10 cellular contexts compared by ENCODE assay signal in the genomic region with DNA sequence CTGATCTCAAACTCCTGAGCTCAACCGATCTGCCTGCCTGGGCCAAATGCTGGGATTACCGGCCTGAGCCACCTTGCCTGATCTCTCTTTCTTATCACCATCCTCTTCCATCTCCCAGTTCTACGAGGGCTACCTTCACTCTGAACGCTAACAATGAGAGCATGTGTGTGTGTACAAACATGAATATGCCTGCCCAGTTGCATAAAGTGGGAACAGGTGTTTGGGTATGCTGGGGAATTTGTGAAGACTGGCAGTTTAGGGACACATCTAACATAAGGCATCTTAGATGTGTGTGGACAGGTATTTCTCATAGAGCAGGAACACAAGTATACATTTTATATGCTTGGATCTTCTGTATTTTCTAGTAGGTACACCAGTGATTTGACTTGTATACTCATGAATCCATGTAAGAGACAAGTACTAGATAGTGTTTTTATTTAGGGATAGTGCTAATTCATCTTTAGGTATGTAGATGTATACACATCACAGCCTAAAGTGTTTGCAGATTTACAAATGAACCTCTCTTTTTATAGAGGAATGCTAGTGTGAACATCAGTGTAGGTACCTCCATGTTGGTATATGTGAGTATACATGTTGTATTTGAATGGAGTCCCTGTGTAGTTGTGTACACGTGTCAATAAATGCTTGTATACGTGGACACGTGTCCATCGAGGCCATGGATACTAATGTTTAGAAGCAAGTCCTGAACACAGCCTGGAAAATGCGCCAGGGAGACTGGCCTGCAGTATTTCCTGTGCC. TPM values are rescaled to one million over a fixed set of nuclear protein-coding genes. Genes with fewer than 3 reads are reported as not detected.
DNase-seq lines count a peak whose midpoint lies in the region; ATAC-seq lines count a peak whose summit lies in the region.
"Had no signal": no experiment of that assay in that cellular context is flagged by ENCODE, and none has a peak within 500 bp of the region (broad histone marks: within the 10 kb centered on the region; RNA-seq: fewer than 3 reads in every experiment).

No MANE protein-coding gene starts in this region.

- peaks cover 4% of the 10 kb centered on the region for H3K4me1 ChIP-seq in right cardiac atrium (ENCODE audit: control insufficient read depth, insufficient read depth, low read length)

- H3K4me3 Mint-ChIP-seq in activated CD4-positive, alpha-beta T cell treated with anti-CD3 and anti-CD28 coated beads for 36 hours: peak overlapping the region; percentile 82
- H3K4me3 Mint-ChIP-seq in T-helper 17 cell: peak overlapping the region; percentile 91
- peak overlapping the region; percentile 97 for H3K4me3 Mint-ChIP-seq in stimulated activated naive CD8-positive, alpha-beta T cell treated with anti-CD3 and anti-CD28 coated beads, Interleukin-15, amount 100 ng/mL, for 72 hours

- H3K4me1 Mint-ChIP-seq in activated CD4-positive, alpha-beta T cell treated with anti-CD3 and anti-CD28 coated beads for 36 hours: peaks cover 38% of the 10 kb centered on the region
- H3K4me1 Mint-ChIP-seq in T-helper 17 cell: peaks cover 41% of the 10 kb centered on the region
- peaks cover 84% of the 10 kb centered on the region for H3K4me1 Mint-ChIP-seq in stimulated activated naive CD8-positive, alpha-beta T cell treated with anti-CD3 and anti-CD28 coated beads, Interleukin-15, amount 100 ng/mL, for 72 hours

- H3K27me3 ChIP-seq in right cardiac atrium (ENCODE audit: control insufficient read depth, insufficient read depth): no peaks in the 10 kb centered on the region

- intact Hi-C loops in activated CD4-positive, alpha-beta T cell treated with anti-CD3 and anti-CD28 coated beads for 36 hours (cut with DNase I, micrococcal nuclease): loop anchor here in 1 of 2 experiments (1.0 to 5.0 kb wide), 3 partner anchors 26 to 552 kb away; a partner anchor contains a TSS
- intact Hi-C loops in right cardiac atrium (cut with DNase I): no loop called here

- WGBS in right cardiac atrium: 18% methylated on average over 9 of the region's 9 CpGs

- H3K9me3 Mint-ChIP-seq in activated CD4-positive, alpha-beta T cell treated with anti-CD3 and anti-CD28 coated beads for 36 hours (ENCODE audit: low read depth): no peaks in the 10 kb centered on the region
- H3K9me3 Mint-ChIP-seq in stimulated activated naive CD8-positive, alpha-beta T cell treated with anti-CD3 and anti-CD28 coated beads, Interleukin-15, amount 100 ng/mL, for 72 hours: no peaks in the 10 kb centered on the region

- POLR2A ChIA-PET in activated CD4-positive, alpha-beta T cell treated with anti-CD3 and anti-CD28 coated beads for 36 hours (lab: Charles Lee): no interaction called here

- no peak overlapping the region for H3K27ac Mint-ChIP-seq in activated CD4-positive, alpha-beta T cell treated with anti-CD3 and anti-CD28 coated beads for 36 hours
- H3K27ac Mint-ChIP-seq in T-helper 17 cell: no peak overlapping the region
- H3K27ac Mint-ChIP-seq in stimulated activated naive CD8-positive, alpha-beta T cell treated with anti-CD3 and anti-CD28 coated beads, Interleukin-15, amount 100 ng/mL, for 72 hours: no peak overlapping the region

- ATAC-seq in activated CD4-positive, alpha-beta T cell treated with anti-CD3 and anti-CD28 coated beads for 36 hours: no peak
- ATAC-seq in T-helper 17 cell (no peak), right cardiac atrium (no peak)
- no peak for ATAC-seq in stimulated activated naive CD8-positive, alpha-beta T cell treated with anti-CD3 and anti-CD28 coated beads, Interleukin-15, amount 100 ng/mL, for 72 hours

- CTCF ChIA-PET in activated CD4-positive, alpha-beta T cell treated with anti-CD3 and anti-CD28 coated beads for 36 hours (lab: Charles Lee): interaction anchor here (1.7 to 2.3 kb wide), 3 partner anchors 11 to 30 kb away, joined by 4 to 10 read pairs (median 10); no protein-coding TSS in a partner anchor

- peak overlapping the region; percentile 47 for H3K4me3 ChIP-seq in right cardiac atrium (ENCODE audit: low read length)

- H3K36me3 Mint-ChIP-seq in activated CD4-positive, alpha-beta T cell treated with anti-CD3 and anti-CD28 coated beads for 36 hours (ENCODE audit: low read depth): no peaks in the 10 kb centered on the region
- H3K36me3 Mint-ChIP-seq in T-helper 17 cell (ENCODE audit: low read depth): peaks cover 9% of the 10 kb centered on the region

- no peak overlapping the region for H3K27ac ChIP-seq in right cardiac atrium (ENCODE audit: low read length)
- H3K27ac ChIP-seq: C4-2B had no signal

- no peaks in the 10 kb centered on the region for H3K9me3 ChIP-seq in T-helper 17 cell (ENCODE audit: control insufficient read depth, low read length, poor library complexity, severe bottlenecking)
- no peaks in the 10 kb centered on the region for H3K9me3 ChIP-seq in right cardiac atrium (ENCODE audit: control insufficient read depth, low read length)

- peaks cover 76% of the 10 kb centered on the region for H3K27me3 Mint-ChIP-seq in activated CD4-positive, alpha-beta T cell treated with anti-CD3 and anti-CD28 coated beads for 36 hours
- H3K27me3 Mint-ChIP-seq in T-helper 17 cell: peaks cover 86% of the 10 kb centered on the region
- peaks cover 93% of the 10 kb centered on the region for H3K27me3 Mint-ChIP-seq in stimulated activated naive CD8-positive, alpha-beta T cell treated with anti-CD3 and anti-CD28 coated beads, Interleukin-15, amount 100 ng/mL, for 72 hours

- DNase-seq in activated CD4-positive, alpha-beta T cell treated with anti-CD3 and anti-CD28 coated beads for 36 hours: no peak
- DNase-seq in activated CD4-positive, alpha-beta T cell treated with anti-CD3 and anti-CD28 coated beads for 1 hour: no peak
- no peak for DNase-seq in T-helper 17 cell
- no peak for DNase-seq in right cardiac atrium
- no peak for DNase-seq in stimulated activated naive CD8-positive, alpha-beta T cell treated with anti-CD3 and anti-CD28 coated beads, Interleukin-15, amount 100 ng/mL, for 72 hours
- no peak for DNase-seq in middle frontal gyrus (ENCODE audit: extremely low spot score, low spot score)
- DNase-seq in NCI-H2029 treated with DMSO at 0.1 percent for 48 hours (lab: John Stamatoyannopoulos, UW): no peak
- DNase-seq in NCI-H1436 treated with DMSO at 0.1 percent for 48 hours (lab: John Stamatoyannopoulos, UW): no peak
- DNase-seq: NCI-H1694 had no signal

RNA-seq across cellular contexts. Expression of a gene that starts 1.2 kb away (rescaled TPM):
- under 1 TPM; 0.85 to 0.86 TPM for total RNA-seq in activated CD4-positive, alpha-beta T cell treated with anti-CD3 and anti-CD28 coated beads for 36 hours
- total RNA-seq in T-helper 17 cell (under 1 TPM in 1 of 2 donors, not detected in 1; 0.68 TPM), right cardiac atrium (under 1 TPM in 1 of 4 donors, not detected in 3; 0.12 TPM)
- 0.09 TPM for polyA plus RNA-seq in right cardiac atrium

RNA-seq across cellular contexts. Expression of a gene that starts 27.2 kb away (rescaled TPM):
- under 1 TPM in 1 of 2 experiments, not detected in 1; 0.09 TPM for total RNA-seq in activated CD4-positive, alpha-beta T cell treated with anti-CD3 and anti-CD28 coated beads for 36 hours
- not detected for total RNA-seq in T-helper 17 cell
- total RNA-seq in right cardiac atrium: under 1 TPM in 2 of 4 donors, not detected in 2; 0.12 to 0.14 TPM
- 0.16 TPM for polyA plus RNA-seq in right cardiac atrium
